Comparison of ENCODE assay signal across 23 cellular contexts in genomic region chr15:36599824-36600365, GRCh38. TPM values are rescaled to one million over a fixed set of nuclear protein-coding genes. Genes with fewer than 3 reads are reported as not detected.
DNase-seq lines count a peak whose midpoint lies in the region; ATAC-seq and TF ChIP-seq lines count a peak whose summit lies in the region.
"Had no signal": no experiment of that assay in that cellular context is flagged by ENCODE, and none has a peak within 500 bp of the region (broad histone marks: within the 10 kb centered on the region; RNA-seq: fewer than 3 reads in every experiment).

No MANE protein-coding gene starts in this region.

- no peak for TF ChIP-seq POLR2A in vagina (IDR thresholded peaks at IDR 0.05)

- H3K27me3 Mint-ChIP-seq in progenitor cell of endocrine pancreas: no peaks in the 10 kb centered on the region
- no peaks in the 10 kb centered on the region for H3K27me3 Mint-ChIP-seq in CD4-positive, alpha-beta T cell
- H3K27me3 Mint-ChIP-seq: activated naive CD8-positive, alpha-beta T cell; activated T-helper 17 cell treated with anti-CD3 and anti-CD28 coated beads, Interleukin-2, amount 50 U/mL, for 72 hours; IgD-negative memory B cell had no signal

- peak overlapping the region; percentile 59 to 94 (median 88) for H3K27ac ChIP-seq in heart right ventricle
- no peak overlapping the region for H3K27ac ChIP-seq in hepatocyte
- peak overlapping the region; percentile 17 for H3K27ac ChIP-seq in vagina
- H3K27ac ChIP-seq in CD4-positive, alpha-beta T cell (ENCODE audit: low read depth, low read length): no peak overlapping the region
- H3K27ac ChIP-seq: spleen, WERI-Rb-1 had no signal

- no peaks in the 10 kb centered on the region for H3K27me3 ChIP-seq in heart right ventricle
- H3K27me3 ChIP-seq in hepatocyte: no peaks in the 10 kb centered on the region
- H3K27me3 ChIP-seq in vagina: no peaks in the 10 kb centered on the region
- no peaks in the 10 kb centered on the region for H3K27me3 ChIP-seq in CD4-positive, alpha-beta T cell (ENCODE audit: control insufficient read depth, insufficient read depth, low read length)
- H3K27me3 ChIP-seq: spleen had no signal

- H3K4me3 ChIP-seq in heart right ventricle (peak overlapping the region in 2 of 10 donors; percentile 8 to 45), hepatocyte (no peak overlapping the region), vagina (no peak overlapping the region)
- H3K4me3 ChIP-seq: spleen had no signal

- WGBS in heart right ventricle, 2 donors: 88 to 93% methylated on average over 1 of the region's 1 CpG
- WGBS in hepatocyte (ENCODE audit: low lambda C conversion rate, missing lambda C conversion rate): 94% methylated on average over 1 of the region's 1 CpG

- no peaks in the 10 kb centered on the region for H3K9me3 Mint-ChIP-seq in progenitor cell of endocrine pancreas (ENCODE audit: low read depth)
- H3K9me3 Mint-ChIP-seq in CD4-positive, alpha-beta T cell: no peaks in the 10 kb centered on the region
- H3K9me3 Mint-ChIP-seq: activated T-helper 17 cell treated with anti-CD3 and anti-CD28 coated beads, Interleukin-2, amount 50 U/mL, for 72 hours; IgD-negative memory B cell had no signal

- H3K36me3 ChIP-seq in heart right ventricle (no peaks in the 10 kb centered on the region), hepatocyte (replicated peaks; ENCODE audit: insufficient read depth, low read depth) (no peaks in the 10 kb centered on the region), vagina (no peaks in the 10 kb centered on the region)
- H3K36me3 ChIP-seq: spleen, WERI-Rb-1 had no signal

- H2AFZ ChIP-seq in hepatocyte: no peak overlapping the region

- H3K4me1 ChIP-seq in heart right ventricle (peaks cover 0 to 54% (median 24%) of the 10 kb centered on the region in 9 donors), hepatocyte (ENCODE audit: insufficient read depth) (peaks cover 7% of the 10 kb centered on the region), vagina (peaks cover 29% of the 10 kb centered on the region)
- H3K4me1 ChIP-seq: Caco-2, spleen had no signal

- DNase-seq in heart right ventricle (no peak), left cardiac atrium (no peak), hepatocyte (ENCODE audit: low spot score) (no peak), progenitor cell of endocrine pancreas (ENCODE audit: low spot score, unreplicated experiment) (no peak), vagina (ENCODE audit: extremely low spot score in 2 of 2) (no peak), left lobe of liver (ENCODE audit: low spot score) (no peak)
- DNase-seq in CD4-positive, alpha-beta T cell: no peak
- DNase-seq: activated CD4-positive, alpha-beta T cell treated with anti-CD3 and anti-CD28 coated beads, Interleukin-2, amount 50 U/mL, for 4 hours; activated CD8-positive, alpha-beta memory T cell treated with anti-CD3 and anti-CD28 coated beads, Interleukin-2, amount 50 U/mL, for 4 hours; Caco-2; effector CD4-positive, alpha-beta T cell; erythroblast; GOT3; left colon; spleen; stimulated activated CD4-positive, alpha-beta T cell treated with anti-CD3 and anti-CD28 coated beads, Interleukin-4, amount 100 ng/mL, for 1 hour; stimulated activated naive CD4-positive, alpha-beta T cell; trophoblast cell; WERI-Rb-1 had no signal

- CTCF ChIA-PET in CD4-positive, alpha-beta T cell (lab: Charles Lee): no interaction called here

- no peaks in the 10 kb centered on the region for H3K36me3 Mint-ChIP-seq in progenitor cell of endocrine pancreas (ENCODE audit: insufficient read depth)
- H3K36me3 Mint-ChIP-seq in CD4-positive, alpha-beta T cell (ENCODE audit: low read depth): no peaks in the 10 kb centered on the region

- no peak for TF ChIP-seq CTCF in heart right ventricle (IDR thresholded peaks at IDR 0.05)
- TF ChIP-seq CTCF in hepatocyte (IDR thresholded peaks at IDR 0.05; ENCODE audit: poor library complexity): no peak
- TF ChIP-seq CTCF in progenitor cell of endocrine pancreas (IDR thresholded peaks at IDR 0.05; ENCODE audit: unreplicated experiment): no peak
- no peak for TF ChIP-seq CTCF in vagina (IDR thresholded peaks at IDR 0.05)
- no peak for TF ChIP-seq CTCF in CD4-positive, alpha-beta T cell (IDR thresholded peaks at IDR 0.05)

- no peaks in the 10 kb centered on the region for H4K20me1 ChIP-seq in hepatocyte (ENCODE audit: insufficient read depth, poor library complexity, severe bottlenecking)

- peaks cover 29% of the 10 kb centered on the region for H3K4me1 Mint-ChIP-seq in progenitor cell of endocrine pancreas (ENCODE audit: low read depth)
- peaks cover 15% of the 10 kb centered on the region for H3K4me1 Mint-ChIP-seq in CD4-positive, alpha-beta T cell (ENCODE audit: low read depth)

- H3K27ac Mint-ChIP-seq in progenitor cell of endocrine pancreas: peak overlapping the region; percentile 41
- H3K27ac Mint-ChIP-seq in CD4-positive, alpha-beta T cell: no peak overlapping the region
- H3K27ac Mint-ChIP-seq: activated naive CD8-positive, alpha-beta T cell; activated T-helper 17 cell treated with anti-CD3 and anti-CD28 coated beads, Interleukin-2, amount 50 U/mL, for 72 hours had no signal

- peaks cover 41% of the 10 kb centered on the region for H3K79me2 ChIP-seq in hepatocyte

- H3K4me3 Mint-ChIP-seq in progenitor cell of endocrine pancreas (ENCODE audit: low read depth): no peak overlapping the region
- H3K4me3 Mint-ChIP-seq in CD4-positive, alpha-beta T cell: no peak overlapping the region
- H3K4me3 Mint-ChIP-seq: activated naive CD8-positive, alpha-beta T cell; activated T-helper 17 cell treated with anti-CD3 and anti-CD28 coated beads, Interleukin-2, amount 50 U/mL, for 72 hours; IgD-negative memory B cell had no signal

- POLR2A ChIA-PET in CD4-positive, alpha-beta T cell (lab: Charles Lee): no interaction called here

- no peak for ATAC-seq in heart right ventricle
- ATAC-seq in left cardiac atrium: no peak
- ATAC-seq in left lobe of liver: no peak
- ATAC-seq in CD4-positive, alpha-beta T cell (ENCODE audit: poor library complexity): no peak
- ATAC-seq in HG02973 (IDR thresholded peaks at IDR 0.05; ENCODE audit: unreplicated experiment): no peak
- ATAC-seq: activated T-helper 17 cell treated with anti-CD3 and anti-CD28 coated beads, Interleukin-2, amount 50 U/mL, for 72 hours; left colon had no signal

- H3K9me3 ChIP-seq in heart right ventricle (no peaks in the 10 kb centered on the region), hepatocyte (ENCODE audit: low read depth) (no peaks in the 10 kb centered on the region), vagina (no peaks in the 10 kb centered on the region)
- no peaks in the 10 kb centered on the region for H3K9me3 ChIP-seq in CD4-positive, alpha-beta T cell (ENCODE audit: control insufficient read depth, low read length)
- H3K9me3 ChIP-seq: Caco-2, spleen had no signal

- H3K4me2 ChIP-seq in hepatocyte: peak overlapping the region; percentile 57

- H3K9me2 ChIP-seq in hepatocyte (replicated peaks; ENCODE audit: insufficient read depth): no peaks in the 10 kb centered on the region

- intact Hi-C loops in heart right ventricle (cut with DNase I) (loop anchor here in 4 of 10 donors (5.0 to 10.0 kb wide), 4 partner anchors 47 to 505 kb away; partner anchors contain the start of gene MEIS2 (in 2 of the 4)), left cardiac atrium (cut with DNase I) (no loop called here), vagina (cut with DNase I) (no loop called here)
- intact Hi-C loops in CD4-positive, alpha-beta T cell (cut with DNase I, micrococcal nuclease): no loop called here

RNA-seq across cellular contexts. Expression of gene CDIN1, which starts 20.5 kb away (rescaled TPM):
- total RNA-seq in heart right ventricle (100 to 1,000 TPM; 143 to 344 (median 222) TPM), left cardiac atrium (10 to 100 TPM; 14.3 to 19.6 TPM), hepatocyte (13.8 and 17.9 TPM in 2 replicates), progenitor cell of endocrine pancreas (28.8 and 30.3 TPM in 2 replicates), vagina (35.6 TPM), left lobe of liver (3.2 TPM)
- polyA plus RNA-seq in heart right ventricle (100 to 1,000 TPM in 1 of 2 donors, 10 to 100 TPM in 1; 76.4 to 212 TPM), hepatocyte (12.3 and 13.1 TPM in 2 replicates)
- 1 to 10 TPM; 4.9 to 6.5 TPM for total RNA-seq in CD4-positive, alpha-beta T cell

Comparison
In these comparisons a context has a peak if more than half of its experiments do, and no peak if none do; other contexts are left out.
1. H3K27ac ChIP-seq: peak in heart right ventricle (10 of 10) and vagina (single experiment); none in hepatocyte (single experiment) and CD4-positive, alpha-beta T cell (single experiment).